Comparison of ENCODE assay signal across 8 cellular contexts in the genomic region with DNA sequence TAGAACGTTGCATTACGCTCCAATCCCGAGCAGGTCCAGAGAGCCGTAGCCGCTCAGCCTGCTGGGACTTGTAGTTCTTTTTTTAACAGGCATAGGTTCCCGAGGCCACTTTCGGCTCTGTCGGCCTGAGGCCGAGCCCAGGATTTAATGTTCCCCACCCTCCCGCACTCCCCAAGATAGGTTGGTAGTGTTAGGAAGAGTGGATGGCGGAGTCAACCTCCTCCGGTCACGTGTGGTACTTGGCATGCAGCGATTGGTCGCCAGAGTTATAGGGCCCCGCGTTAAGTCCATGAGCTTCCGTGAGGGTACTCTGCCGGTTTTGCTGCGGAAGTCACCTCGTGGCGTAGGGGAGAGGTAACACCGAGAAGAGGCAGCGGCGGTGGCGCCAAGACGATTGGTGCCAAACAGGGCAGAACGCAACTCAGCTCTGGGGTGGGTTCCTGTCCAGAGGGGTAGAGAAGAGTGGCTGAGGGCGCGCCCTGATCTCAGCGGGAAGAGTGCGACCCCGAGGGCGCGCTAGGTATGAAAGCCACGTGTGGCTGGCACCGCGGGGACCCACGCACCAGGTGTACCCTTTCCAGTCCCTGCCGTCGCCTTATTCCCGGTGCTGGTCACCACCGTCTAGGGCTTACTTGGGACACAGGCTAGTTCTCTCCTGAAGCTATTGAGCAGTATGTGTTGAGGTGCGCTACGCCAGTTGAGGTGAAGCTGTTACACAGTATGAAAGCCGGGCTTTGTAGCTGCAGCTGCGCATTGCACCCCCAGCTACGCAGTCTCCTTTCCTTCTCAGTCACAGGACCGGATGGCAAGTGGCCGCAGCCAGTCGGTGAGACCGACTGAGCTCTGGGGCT.
DNase-seq lines count a peak whose midpoint lies in the region; ATAC-seq and TF ChIP-seq lines count a peak whose summit lies in the region.

No MANE protein-coding gene starts in this region.

- no peaks in the 10 kb centered on the region for H3K27me3 ChIP-seq in neural cell (ENCODE audit: insufficient read depth, low read depth, low read length)
- no peaks in the 10 kb centered on the region for H3K27me3 ChIP-seq in colonic mucosa

- H3K4me1 ChIP-seq in colonic mucosa, result no peaks in the 10 kb centered on the region

- intact Hi-C loops in dendritic cell treated with granulocyte-macrophage colony-stimulating factor and Interleukin-4, amounts not matched to agents 40 ng/mL and 50 ng/mL, for 4 days (cut with micrococcal nuclease), result loop anchor here (10.0 kb wide), 2 partner anchors 148 to 492 kb away; no protein-coding TSS in a partner anchor
- intact Hi-C loops in colonic mucosa (cut with DNase I), result no loop called here

- peak; percentile 70 for ATAC-seq in HG02678 (IDR thresholded peaks at IDR 0.05; ENCODE audit: unreplicated experiment)

- H3K4me3 ChIP-seq in neural cell (ENCODE audit: low read length), result peak overlapping the region; percentile 86
- no peak overlapping the region for H3K4me3 ChIP-seq in colonic mucosa

- H3K27ac ChIP-seq in neural cell (ENCODE audit: low read length), result peak overlapping the region; percentile 39
- no peak overlapping the region for H3K27ac ChIP-seq in colonic mucosa

- peak overlapping the region; percentile 40 for H2AFZ ChIP-seq in neural cell (ENCODE audit: low read depth, low read length)

- no peaks in the 10 kb centered on the region for H3K9me3 Mint-ChIP-seq in dendritic cell treated with granulocyte-macrophage colony-stimulating factor and Interleukin-4, amounts not matched to agents 40 ng/mL and 50 ng/mL, for 4 days

- no peaks in the 10 kb centered on the region for H3K27me3 Mint-ChIP-seq in dendritic cell treated with granulocyte-macrophage colony-stimulating factor and Interleukin-4, amounts not matched to agents 40 ng/mL and 50 ng/mL, for 4 days

- H3K27ac Mint-ChIP-seq in dendritic cell treated with granulocyte-macrophage colony-stimulating factor and Interleukin-4, amounts not matched to agents 40 ng/mL and 50 ng/mL, for 4 days, result peak overlapping the region; percentile 81

- no peak overlapping the region for H3K4me2 ChIP-seq in neural cell (ENCODE audit: low read length)

- H3K9me3 ChIP-seq in neural cell (ENCODE audit: low read length), result no peaks in the 10 kb centered on the region
- H3K9me3 ChIP-seq in colonic mucosa, result no peaks in the 10 kb centered on the region

- H3K79me2 ChIP-seq in neural cell (replicated peaks; ENCODE audit: insufficient read depth, low read length), result peaks cover 3% of the 10 kb centered on the region

- H3K9me2 ChIP-seq in neural cell (ENCODE audit: insufficient read depth, low read length), result no peaks in the 10 kb centered on the region

- no peaks in the 10 kb centered on the region for H3K36me3 ChIP-seq in neural cell (ENCODE audit: insufficient read depth, low read length)
- H3K36me3 ChIP-seq in colonic mucosa, result no peaks in the 10 kb centered on the region

- no peak for TF ChIP-seq EP300 in neural cell (conservative IDR thresholded peaks at IDR 0.05; ENCODE audit: poor library complexity, severe bottlenecking)

- H4K20me1 ChIP-seq in neural cell (ENCODE audit: insufficient read depth), result no peaks in the 10 kb centered on the region

- TF ChIP-seq CTCF in neural cell (IDR thresholded peaks at IDR 0.05; ENCODE audit: poor library complexity, severe bottlenecking), result no peak
- no peak for TF ChIP-seq CTCF in colonic mucosa (IDR thresholded peaks at IDR 0.05)

- peaks cover 14% of the 10 kb centered on the region for H3K4me1 Mint-ChIP-seq in dendritic cell treated with granulocyte-macrophage colony-stimulating factor and Interleukin-4, amounts not matched to agents 40 ng/mL and 50 ng/mL, for 4 days (ENCODE audit: low read depth)

- TF ChIP-seq RAD21 in neural cell (conservative IDR thresholded peaks at IDR 0.05), result no peak

- DNase-seq in CD1c-positive myeloid dendritic cell (ENCODE audit: extremely low spot score) (peak; percentile 83), RPMI8226 (peak; percentile 88), NOMO-1 treated with DMSO at 0.1 percent for 48 hours (lab: John Stamatoyannopoulos, UW; ENCODE audit: unreplicated experiment) (no peak), colonic mucosa (no peak), NCI-H1436 treated with DMSO at 0.1 percent for 48 hours (lab: John Stamatoyannopoulos, UW) (no peak)

- peak overlapping the region; percentile 46 for H3K9ac ChIP-seq in neural cell (ENCODE audit: low read length)
- no peak overlapping the region for H3K9ac ChIP-seq in colonic mucosa (ENCODE audit: low read depth in 2 of 2, low read length in 2 of 2)

- H3K4me3 Mint-ChIP-seq in dendritic cell treated with granulocyte-macrophage colony-stimulating factor and Interleukin-4, amounts not matched to agents 40 ng/mL and 50 ng/mL, for 4 days, result peak overlapping the region; percentile 83

- no peaks in the 10 kb centered on the region for H3F3A ChIP-seq in neural cell (ENCODE audit: insufficient read depth, low read length, poor library complexity, severe bottlenecking)

- H3K36me3 Mint-ChIP-seq in dendritic cell treated with granulocyte-macrophage colony-stimulating factor and Interleukin-4, amounts not matched to agents 40 ng/mL and 50 ng/mL, for 4 days (ENCODE audit: low read depth), result peaks cover 13% of the 10 kb centered on the region

TF ChIP-seq in neural cell, 6 proteins besides CTCF, POLR2A, EP300 and RAD21:
- TF ChIP-seq POLR2AphosphoS5 (IDR thresholded peaks at IDR 0.05) (no peak), MXI1 (conservative IDR thresholded peaks at IDR 0.05; ENCODE audit: poor library complexity, severe bottlenecking) (no peak), EZH2 (IDR thresholded peaks at IDR 0.05; ENCODE audit: borderline replicate concordance, insufficient read depth, low read length, poor library complexity, severe bottlenecking) (no peak), TAF1 (IDR thresholded peaks at IDR 0.05; ENCODE audit: low read depth) (no peak), SMC3 (conservative IDR thresholded peaks at IDR 0.05; ENCODE audit: poor library complexity) (no peak)
- TF ChIP-seq, protein P1, sequence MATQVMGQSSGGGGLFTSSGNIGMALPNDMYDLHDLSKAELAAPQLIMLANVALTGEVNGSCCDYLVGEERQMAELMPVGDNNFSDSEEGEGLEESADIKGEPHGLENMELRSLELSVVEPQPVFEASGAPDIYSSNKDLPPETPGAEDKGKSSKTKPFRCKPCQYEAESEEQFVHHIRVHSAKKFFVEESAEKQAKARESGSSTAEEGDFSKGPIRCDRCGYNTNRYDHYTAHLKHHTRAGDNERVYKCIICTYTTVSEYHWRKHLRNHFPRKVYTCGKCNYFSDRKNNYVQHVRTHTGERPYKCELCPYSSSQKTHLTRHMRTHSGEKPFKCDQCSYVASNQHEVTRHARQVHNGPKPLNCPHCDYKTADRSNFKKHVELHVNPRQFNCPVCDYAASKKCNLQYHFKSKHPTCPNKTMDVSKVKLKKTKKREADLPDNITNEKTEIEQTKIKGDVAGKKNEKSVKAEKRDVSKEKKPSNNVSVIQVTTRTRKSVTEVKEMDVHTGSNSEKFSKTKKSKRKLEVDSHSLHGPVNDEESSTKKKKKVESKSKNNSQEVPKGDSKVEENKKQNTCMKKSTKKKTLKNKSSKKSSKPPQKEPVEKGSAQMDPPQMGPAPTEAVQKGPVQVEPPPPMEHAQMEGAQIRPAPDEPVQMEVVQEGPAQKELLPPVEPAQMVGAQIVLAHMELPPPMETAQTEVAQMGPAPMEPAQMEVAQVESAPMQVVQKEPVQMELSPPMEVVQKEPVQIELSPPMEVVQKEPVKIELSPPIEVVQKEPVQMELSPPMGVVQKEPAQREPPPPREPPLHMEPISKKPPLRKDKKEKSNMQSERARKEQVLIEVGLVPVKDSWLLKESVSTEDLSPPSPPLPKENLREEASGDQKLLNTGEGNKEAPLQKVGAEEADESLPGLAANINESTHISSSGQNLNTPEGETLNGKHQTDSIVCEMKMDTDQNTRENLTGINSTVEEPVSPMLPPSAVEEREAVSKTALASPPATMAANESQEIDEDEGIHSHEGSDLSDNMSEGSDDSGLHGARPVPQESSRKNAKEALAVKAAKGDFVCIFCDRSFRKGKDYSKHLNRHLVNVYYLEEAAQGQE (IDR thresholded peaks at IDR 0.05; ENCODE audit: borderline replicate concordance), result no peak

Comparison
In these comparisons a context has a peak if more than half of its experiments do, and no peak if none do; other contexts are left out.
1. DNase-seq: peak in CD1c-positive myeloid dendritic cell (single experiment) and RPMI8226 (single experiment); none in NOMO-1 treated with DMSO at 0.1 percent for 48 hours (single experiment), colonic mucosa (single experiment) and NCI-H1436 treated with DMSO at 0.1 percent for 48 hours (single experiment).